In genomic region chr2:8806885-8807701, GRCh38 we compare ENCODE assay signal across 18 cellular contexts.
"Had no signal": no experiment of that assay in that cellular context is flagged by ENCODE, and none has a peak within 500 bp of the region (broad histone marks: within the 10 kb centered on the region; RNA-seq: fewer than 3 reads in every experiment).

No MANE protein-coding gene starts in this region.

- H3K27ac Mint-ChIP-seq: activated B cell treated with CpG ODN at 0.5 μM for 24 hours; activated naive CD4-positive, alpha-beta T cell treated with anti-CD3 and anti-CD28 coated beads, Interleukin-2, amount 50 U/mL, for 72 hours; activated T-cell treated with anti-CD3 and anti-CD28 coated beads, Interleukin-2, amount 50 U/mL, for 72 hours; dendritic cell treated with granulocyte-macrophage colony-stimulating factor and Interleukin-4, amounts not matched to agents 40 ng/mL and 50 ng/mL, for 4 days; memory B cell; naive thymus-derived CD4-positive, alpha-beta T cell; stimulated activated naive B cell treated with anti-CD40 and anti-IgM and Interleukin-4, amounts not matched to agents 10 μg/mL and 1 μg/mL and 100 μg/mL, for 72 hours had no signal

- DNase-seq: activated B cell treated with CpG ODN at 0.5 μM for 24 hours; activated effector memory CD4-positive, alpha-beta T cell treated with anti-CD3 and anti-CD28 coated beads, Interleukin-2, amount 50 U/mL, for 16 hours; activated T-cell treated with anti-CD3 and anti-CD28 coated beads, Interleukin-2, amount 50 U/mL, for 72 hours; adrenal gland; effector memory CD4-positive, alpha-beta T cell; esophagus squamous epithelium; mucosa of descending colon; naive thymus-derived CD4-positive, alpha-beta T cell; ovary; spleen; stimulated activated CD4-positive, alpha-beta T cell treated with anti-CD3 and anti-CD28 coated beads, Interleukin-4, amount 100 ng/mL, for 4 hours; stimulated activated naive B cell treated with anti-CD40 and anti-IgM and Interleukin-4, amounts not matched to agents 10 μg/mL and 1 μg/mL and 100 μg/mL, for 72 hours; thyroid gland; uterus had no signal

- H3K4me1 Mint-ChIP-seq: memory B cell had no signal

- H3K9me3 Mint-ChIP-seq: activated B cell treated with CpG ODN at 0.5 μM for 24 hours; activated naive CD4-positive, alpha-beta T cell treated with anti-CD3 and anti-CD28 coated beads, Interleukin-2, amount 50 U/mL, for 72 hours; activated T-cell treated with anti-CD3 and anti-CD28 coated beads, Interleukin-2, amount 50 U/mL, for 72 hours; dendritic cell treated with granulocyte-macrophage colony-stimulating factor and Interleukin-4, amounts not matched to agents 40 ng/mL and 50 ng/mL, for 4 days; memory B cell; naive thymus-derived CD4-positive, alpha-beta T cell; stimulated activated naive B cell treated with anti-CD40 and anti-IgM and Interleukin-4, amounts not matched to agents 10 μg/mL and 1 μg/mL and 100 μg/mL, for 72 hours had no signal

- ATAC-seq: activated naive CD4-positive, alpha-beta T cell treated with anti-CD3 and anti-CD28 coated beads, Interleukin-2, amount 50 U/mL, for 72 hours; activated T-cell treated with anti-CD3 and anti-CD28 coated beads, Interleukin-2, amount 50 U/mL, for 72 hours; mucosa of descending colon; naive thymus-derived CD4-positive, alpha-beta T cell; sciatic nerve; stimulated activated naive B cell treated with anti-CD40 and anti-IgM and Interleukin-4, amounts not matched to agents 10 μg/mL and 1 μg/mL and 100 μg/mL, for 72 hours had no signal

- H3K27me3 Mint-ChIP-seq: activated B cell treated with CpG ODN at 0.5 μM for 24 hours; dendritic cell treated with granulocyte-macrophage colony-stimulating factor and Interleukin-4, amounts not matched to agents 40 ng/mL and 50 ng/mL, for 4 days; memory B cell; naive thymus-derived CD4-positive, alpha-beta T cell; stimulated activated naive B cell treated with anti-CD40 and anti-IgM and Interleukin-4, amounts not matched to agents 10 μg/mL and 1 μg/mL and 100 μg/mL, for 72 hours had no signal

- H3K4me3 Mint-ChIP-seq: activated B cell treated with CpG ODN at 0.5 μM for 24 hours; activated T-cell treated with anti-CD3 and anti-CD28 coated beads, Interleukin-2, amount 50 U/mL, for 72 hours; dendritic cell treated with granulocyte-macrophage colony-stimulating factor and Interleukin-4, amounts not matched to agents 40 ng/mL and 50 ng/mL, for 4 days; memory B cell; naive thymus-derived CD4-positive, alpha-beta T cell; stimulated activated naive B cell treated with anti-CD40 and anti-IgM and Interleukin-4, amounts not matched to agents 10 μg/mL and 1 μg/mL and 100 μg/mL, for 72 hours had no signal
